Comparison of ENCODE assay signal across 18 cellular contexts in the genomic region with DNA sequence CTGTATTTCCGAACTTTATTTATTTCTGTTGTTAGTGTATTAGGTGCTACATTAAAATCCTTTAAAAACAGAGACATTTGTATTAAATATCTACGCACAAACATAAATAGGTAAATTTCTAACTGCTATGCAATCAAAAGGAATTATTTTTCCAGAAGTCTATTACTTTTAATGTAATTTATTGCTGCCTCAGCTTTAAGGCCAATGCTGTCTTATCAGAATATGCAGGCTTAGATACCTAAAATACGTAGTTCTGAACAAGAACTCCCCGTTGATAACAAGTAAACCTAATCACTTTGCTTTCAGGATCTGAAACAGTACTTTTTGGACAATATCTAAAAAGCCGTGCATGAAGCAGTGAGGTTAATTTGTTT. TPM values are rescaled to one million over a fixed set of nuclear protein-coding genes. Genes with fewer than 3 reads are reported as not detected.
DNase-seq lines count a peak whose midpoint lies in the region; ATAC-seq and TF ChIP-seq lines count a peak whose summit lies in the region.
"Had no signal": no experiment of that assay in that cellular context is flagged by ENCODE, and none has a peak within 500 bp of the region (broad histone marks: within the 10 kb centered on the region; RNA-seq: fewer than 3 reads in every experiment).

No MANE protein-coding gene starts in this region.

- H3K9ac ChIP-seq in HUES64 (ENCODE audit: low read depth, low read length) (no peak overlapping the region), endodermal cell (ENCODE audit: extremely low read depth, low read length, poor library complexity, severe bottlenecking) (no peak overlapping the region)
- H3K9ac ChIP-seq: SK-N-SH had no signal

- ATAC-seq in GM21447 (IDR thresholded peaks at IDR 0.05; ENCODE audit: unreplicated experiment) = no peak

- H3K4me3 ChIP-seq in HUES64 (ENCODE audit: low read length) (peak overlapping the region; percentile 69; the same call in 1 of the 2 replicates), endodermal cell (ENCODE audit: low read length) (no peak overlapping the region), foreskin fibroblast (ENCODE audit: low read depth in 1 of 2, low read length in 2 of 2) (no peak overlapping the region)

- H3K27ac Mint-ChIP-seq in endodermal cell (no peak overlapping the region), nephron progenitor cell (no peak overlapping the region)

- peaks cover 3% of the 10 kb centered on the region; the same call in 1 of the 2 replicates for H3K9me3 ChIP-seq in HUES64 (ENCODE audit: insufficient read depth, low read depth, low read length)
- no peaks in the 10 kb centered on the region for H3K9me3 ChIP-seq in endodermal cell (ENCODE audit: control insufficient read depth, low read length)
- H3K9me3 ChIP-seq: SK-N-SH had no signal

- no peaks in the 10 kb centered on the region for H3K9me3 Mint-ChIP-seq in endodermal cell
- H3K9me3 Mint-ChIP-seq in nephron progenitor cell = peaks cover 17% of the 10 kb centered on the region

- no peak overlapping the region for H3K27ac ChIP-seq in HUES64 (ENCODE audit: low read depth, low read length)
- no peak overlapping the region for H3K27ac ChIP-seq in endodermal cell (ENCODE audit: low read depth, low read length)
- H3K27ac ChIP-seq: C4-2B had no signal

- TF ChIP-seq CTCF in endodermal cell (conservative IDR thresholded peaks at IDR 0.05) (no peak), nephron progenitor cell (IDR thresholded peaks at IDR 0.05) (no peak), foreskin fibroblast (IDR thresholded peaks at IDR 0.05; ENCODE audit: low read depth, low read length) (no peak)

- peak; percentile 9 for DNase-seq in EH (ENCODE audit: low read depth)
- no peak for DNase-seq in endodermal cell
- DNase-seq in nephron progenitor cell = no peak
- no peak for DNase-seq in foreskin fibroblast
- DNase-seq in activated naive CD4-positive, alpha-beta T cell treated with Interleukin-2 at 50 U/mL for 16 hours = no peak
- DNase-seq in mesenteric fat pad (ENCODE audit: low spot score) = no peak
- DNase-seq: DMS 273 treated with DMSO at 0.1 percent for 48 hours, EL, KG1, NCI-H1048, NCI-H2081 treated with DMSO at 0.1 percent for 48 hours, NCI-H510A treated with DMSO at 0.1 percent for 48 hours had no signal

- H3K4me1 Mint-ChIP-seq in endodermal cell (peaks cover 16% of the 10 kb centered on the region), nephron progenitor cell (peaks cover 43% of the 10 kb centered on the region)

- 40% methylated on average over 3 of the region's 5 CpGs for WGBS in HUES64
- 46 to 51% methylated on average over 2 to 5 of the region's 5 CpGs for WGBS in endodermal cell (ENCODE audit: insufficient coverage in 1 of 2, insufficient read length in 1 of 2), 2 experiments

- H3K27me3 Mint-ChIP-seq in endodermal cell (ENCODE audit: insufficient read depth) (peaks cover 46% of the 10 kb centered on the region), nephron progenitor cell (ENCODE audit: low read depth, poor library complexity) (peaks cover 52% of the 10 kb centered on the region)

- H3K27me3 ChIP-seq in HUES64 (ENCODE audit: insufficient read depth, low read length) (peaks cover 54% of the 10 kb centered on the region), endodermal cell (ENCODE audit: control insufficient read depth, insufficient read depth, low read length, poor library complexity, severe bottlenecking) (peaks cover 55% of the 10 kb centered on the region)

- peak overlapping the region; percentile 68 for H3K4me3 Mint-ChIP-seq in endodermal cell
- H3K4me3 Mint-ChIP-seq in nephron progenitor cell = peak overlapping the region; percentile 82

- H3K36me3 Mint-ChIP-seq in endodermal cell (ENCODE audit: low read depth) (no peaks in the 10 kb centered on the region), nephron progenitor cell (ENCODE audit: low read depth) (no peaks in the 10 kb centered on the region)

- H3K4me1 ChIP-seq in HUES64 (ENCODE audit: insufficient read depth, low read length) (peaks cover 12% of the 10 kb centered on the region; the same call in 1 of the 2 replicates), endodermal cell (ENCODE audit: control insufficient read depth, insufficient read depth, low read length) (no peaks in the 10 kb centered on the region)

- H3K36me3 ChIP-seq in HUES64 (ENCODE audit: insufficient read depth, low read length) (no peaks in the 10 kb centered on the region), endodermal cell (ENCODE audit: control insufficient read depth, insufficient read depth, low read length) (no peaks in the 10 kb centered on the region)

RNA-seq across cellular contexts. Expression of a gene that starts 33.3 kb away (rescaled TPM):
- polyA plus RNA-seq in HUES64 (2013, experiment 1 of 2) = 0.20 TPM
- 0.13 TPM for polyA plus RNA-seq in HUES64 (2013, experiment 2 of 2)
- total RNA-seq in endodermal cell = under 1 TPM in 1 of 2 donors, not detected in 1; 0.11 TPM
- 0.18 TPM for polyA plus RNA-seq in endodermal cell (2013, experiment 1 of 2)
- polyA plus RNA-seq in endodermal cell (2013, experiment 2 of 2) = 0.12 TPM
- total RNA-seq in mesenteric fat pad = 5.2 TPM
- total RNA-seq: A673, HT1080 had no signal
- polyA plus RNA-seq: SK-N-SH had no signal
